Comparison of ENCODE assay signal across 8 cellular contexts in the genomic region with DNA sequence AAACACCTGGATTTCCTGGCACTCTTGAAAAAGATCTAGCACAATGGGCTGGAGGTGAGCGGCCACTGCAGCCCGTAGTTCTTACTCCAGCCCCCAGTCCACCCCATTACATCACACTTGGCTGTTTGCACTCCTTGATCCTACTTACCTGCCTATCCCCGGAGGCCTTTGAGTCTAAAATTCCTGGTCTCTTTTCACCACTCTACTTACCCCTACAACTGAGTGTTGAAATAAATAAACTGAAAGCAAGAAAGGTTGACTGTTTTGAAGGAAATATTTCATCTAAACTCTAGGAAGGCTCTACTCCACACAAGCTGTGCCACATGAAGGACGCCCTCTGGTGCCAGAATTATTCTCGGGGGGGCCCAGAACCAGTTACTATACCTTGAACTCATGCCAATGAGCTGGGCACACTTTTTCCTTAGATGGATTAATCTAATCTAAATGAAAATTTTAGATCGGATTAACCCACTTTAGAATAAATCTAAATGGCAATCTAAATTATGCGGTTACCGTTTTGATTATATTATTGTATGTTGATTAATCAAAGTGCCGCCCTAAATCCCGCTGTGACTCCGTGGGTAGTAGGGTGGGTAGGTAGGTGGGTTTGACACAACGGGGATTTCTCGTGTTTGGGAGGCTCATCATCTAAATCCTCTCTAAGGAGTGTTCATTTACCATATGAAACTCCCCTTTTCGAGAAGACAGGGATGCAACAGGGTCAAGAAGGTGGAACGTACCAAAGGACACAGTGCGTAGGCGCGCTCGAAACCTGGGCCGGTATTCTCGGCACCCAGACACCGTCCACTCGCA. TPM values are rescaled to one million over a fixed set of nuclear protein-coding genes. Genes with fewer than 3 reads are reported as not detected.
DNase-seq lines count a peak whose midpoint lies in the region; ATAC-seq and TF ChIP-seq lines count a peak whose summit lies in the region.

No MANE protein-coding gene starts in this region.

- peak; percentile 58 for TF ChIP-seq CTCF in CD4-positive, alpha-beta T cell (IDR thresholded peaks at IDR 0.05)
- TF ChIP-seq CTCF in HFF-Myc (IDR thresholded peaks at IDR 0.05; ENCODE audit: low read depth, low read length, missing control alignments) (peak; percentile 24), nephron (IDR thresholded peaks at IDR 0.05; ENCODE audit: unreplicated experiment in 3 of 3) (no peak), vagina (IDR thresholded peaks at IDR 0.05) (no peak)

- POLR2A ChIA-PET in CD4-positive, alpha-beta T cell (lab: Charles Lee), result interaction anchor here (0.6 to 5.6 kb wide), 59 partner anchors 10 to 1796 kb away, joined by 3 to 373 read pairs (median 4); partner anchors contain the start of genes ACLY, BECN1, CNP and DHX8

- peak overlapping the region; percentile 99 for H3K4me3 Mint-ChIP-seq in CD4-positive, alpha-beta T cell
- peak overlapping the region; percentile 94 for H3K4me3 Mint-ChIP-seq in activated CD8-positive, alpha-beta memory T cell treated with anti-CD3 and anti-CD28 coated beads, Interleukin-2, amount 10 ng/mL, durations not matched to agents 7 days and 5 days
- H3K4me3 Mint-ChIP-seq in nephron, result peak overlapping the region; percentile 97 to 98 (median 97)

- peak overlapping the region; percentile 100 for H3K27ac Mint-ChIP-seq in CD4-positive, alpha-beta T cell
- H3K27ac Mint-ChIP-seq in activated CD8-positive, alpha-beta memory T cell treated with anti-CD3 and anti-CD28 coated beads, Interleukin-2, amount 10 ng/mL, durations not matched to agents 7 days and 5 days, result peak overlapping the region; percentile 99
- peak overlapping the region; percentile 94 to 99 (median 99) for H3K27ac Mint-ChIP-seq in nephron

- H3K4me1 ChIP-seq in vagina, result peaks cover 30% of the 10 kb centered on the region

- H3K4me3 ChIP-seq in HFF-Myc (replicated peaks; ENCODE audit: low read depth, low read length), result peak overlapping the region; percentile 92
- H3K4me3 ChIP-seq in vagina, result peak overlapping the region; percentile 89 to 97

- peaks cover 6 to 36% of the 10 kb centered on the region in 2 donors for H3K36me3 ChIP-seq in vagina

- no peaks in the 10 kb centered on the region for H3K9me3 ChIP-seq in CD4-positive, alpha-beta T cell (ENCODE audit: control insufficient read depth, low read length)
- H3K9me3 ChIP-seq in vagina, result no peaks in the 10 kb centered on the region

- ATAC-seq in CD4-positive, alpha-beta T cell (ENCODE audit: poor library complexity), result peak; percentile 9
- ATAC-seq in activated CD8-positive, alpha-beta memory T cell treated with anti-CD3 and anti-CD28 coated beads, Interleukin-2, amount 10 ng/mL, durations not matched to agents 7 days and 5 days, result peak; percentile 4
- no peak for ATAC-seq in HG03025 (IDR thresholded peaks at IDR 0.05; ENCODE audit: low FRiP score, unreplicated experiment)

- peak; percentile 41 to 67 (median 56) for DNase-seq in CD4-positive, alpha-beta T cell
- DNase-seq in HFF-Myc (ENCODE audit: extremely low read depth, low read depth), result no peak
- DNase-seq in NCI-H345 (lab: John Stamatoyannopoulos, UW), result peak; percentile 58
- peak; percentile 77 for DNase-seq in activated CD8-positive, alpha-beta memory T cell treated with anti-CD3 and anti-CD28 coated beads, Interleukin-2, amount 10 ng/mL, durations not matched to agents 7 days and 5 days
- no peak for DNase-seq in epithelial cell of prostate (ENCODE audit: low read depth, low spot score)
- no peak for DNase-seq in vagina (ENCODE audit: extremely low spot score in 2 of 2)

- CTCF ChIA-PET in CD4-positive, alpha-beta T cell (lab: Charles Lee), result interaction anchor here (1.5 to 5.4 kb wide), 5 partner anchors 8 to 139 kb away, joined by 4 to 77 read pairs (median 33); no protein-coding TSS in a partner anchor
- CTCF ChIA-PET in activated CD8-positive, alpha-beta memory T cell treated with anti-CD3 and anti-CD28 coated beads, Interleukin-2, amount 10 ng/mL, durations not matched to agents 7 days and 5 days (lab: Charles Lee), result interaction anchor here (1.0 to 9.9 kb wide), 10 partner anchors 8 to 242 kb away, joined by 3 to 191 read pairs (median 5); partner anchors contain the start of gene ODAD4

- H3K36me3 Mint-ChIP-seq in CD4-positive, alpha-beta T cell (ENCODE audit: low read depth), result peaks cover 49% of the 10 kb centered on the region
- peaks cover 37% of the 10 kb centered on the region for H3K36me3 Mint-ChIP-seq in activated CD8-positive, alpha-beta memory T cell treated with anti-CD3 and anti-CD28 coated beads, Interleukin-2, amount 10 ng/mL, durations not matched to agents 7 days and 5 days
- H3K36me3 Mint-ChIP-seq in nephron (ENCODE audit: low read depth), result peaks cover 36% of the 10 kb centered on the region

- H3K27me3 ChIP-seq in CD4-positive, alpha-beta T cell (ENCODE audit: control insufficient read depth, insufficient read depth, low read length), result no peaks in the 10 kb centered on the region
- H3K27me3 ChIP-seq in vagina, result no peaks in the 10 kb centered on the region

- no peaks in the 10 kb centered on the region for H3K9me3 Mint-ChIP-seq in CD4-positive, alpha-beta T cell
- H3K9me3 Mint-ChIP-seq in activated CD8-positive, alpha-beta memory T cell treated with anti-CD3 and anti-CD28 coated beads, Interleukin-2, amount 10 ng/mL, durations not matched to agents 7 days and 5 days (ENCODE audit: low read depth), result no peaks in the 10 kb centered on the region
- H3K9me3 Mint-ChIP-seq in nephron, result no peaks in the 10 kb centered on the region

- peaks cover 49% of the 10 kb centered on the region for H3K4me1 Mint-ChIP-seq in CD4-positive, alpha-beta T cell (ENCODE audit: low read depth)
- H3K4me1 Mint-ChIP-seq in activated CD8-positive, alpha-beta memory T cell treated with anti-CD3 and anti-CD28 coated beads, Interleukin-2, amount 10 ng/mL, durations not matched to agents 7 days and 5 days, result peaks cover 31% of the 10 kb centered on the region
- peaks cover 15% of the 10 kb centered on the region for H3K4me1 Mint-ChIP-seq in nephron

- TF ChIP-seq POLR2A in vagina (IDR thresholded peaks at IDR 0.05), result no peak

- peak overlapping the region; percentile 100 for H3K27ac ChIP-seq in CD4-positive, alpha-beta T cell (ENCODE audit: low read depth, low read length)
- peak overlapping the region; percentile 99 for H3K27ac ChIP-seq in epithelial cell of prostate
- H3K27ac ChIP-seq in vagina, result peak overlapping the region; percentile 100

- H3K27me3 Mint-ChIP-seq in CD4-positive, alpha-beta T cell, result peaks cover 10% of the 10 kb centered on the region
- no peaks in the 10 kb centered on the region for H3K27me3 Mint-ChIP-seq in activated CD8-positive, alpha-beta memory T cell treated with anti-CD3 and anti-CD28 coated beads, Interleukin-2, amount 10 ng/mL, durations not matched to agents 7 days and 5 days
- peaks cover 7% of the 10 kb centered on the region for H3K27me3 Mint-ChIP-seq in nephron (ENCODE audit: low read depth)

- intact Hi-C loops in CD4-positive, alpha-beta T cell (cut with DNase I, micrococcal nuclease), result loop anchor here (1.0 to 10.0 kb wide), 4 partner anchors 9 to 1043 kb away; partner anchors contain the start of gene SMARCE1 (in 1 of the 2)
- intact Hi-C loops in vagina (cut with DNase I), result no loop called here

RNA-seq across cellular contexts. Expression of gene EIF1, which starts 0.7 kb away (rescaled TPM):
- total RNA-seq in CD4-positive, alpha-beta T cell, result 1,000 to 10,000 TPM; 3,351 to 3,391 TPM
- total RNA-seq in activated CD8-positive, alpha-beta memory T cell treated with anti-CD3 and anti-CD28 coated beads, Interleukin-2, amount 10 ng/mL, durations not matched to agents 7 days and 5 days, result 100 to 1,000 TPM; 593 to 900 TPM
- 204 TPM for total RNA-seq in vagina

RNA-seq across cellular contexts. Expression of gene GAST, which starts 24.1 kb away (rescaled TPM):
- not detected for total RNA-seq in CD4-positive, alpha-beta T cell
- not detected for total RNA-seq in activated CD8-positive, alpha-beta memory T cell treated with anti-CD3 and anti-CD28 coated beads, Interleukin-2, amount 10 ng/mL, durations not matched to agents 7 days and 5 days
- total RNA-seq in vagina, result not detected

RNA-seq across cellular contexts. Expression of gene HAP1, which starts 46.4 kb away (rescaled TPM):
- total RNA-seq in CD4-positive, alpha-beta T cell, result under 1 TPM in 1 of 2 experiments, not detected in 1; 0.11 TPM
- under 1 TPM; 0.15 to 0.19 TPM for total RNA-seq in activated CD8-positive, alpha-beta memory T cell treated with anti-CD3 and anti-CD28 coated beads, Interleukin-2, amount 10 ng/mL, durations not matched to agents 7 days and 5 days
- 1.2 TPM for total RNA-seq in vagina

Comparison
In these comparisons a context has a peak if more than half of its experiments do, and no peak if none do; other contexts are left out.
1. DNase-seq: peak in CD4-positive, alpha-beta T cell (10 of 10), NCI-H345 (single experiment) and activated CD8-positive, alpha-beta memory T cell treated with anti-CD3 and anti-CD28 coated beads, Interleukin-2, amount 10 ng/mL, durations not matched to agents 7 days and 5 days (single experiment); none in HFF-Myc (single experiment), epithelial cell of prostate (single experiment) and vagina (0 of 2).
2. CTCF ChIP-seq: peak in CD4-positive, alpha-beta T cell (single experiment) and HFF-Myc (single experiment); none in nephron (0 of 3) and vagina (0 of 3).
3. Peak in every context shown above with its lines, with median percentiles within 50 percentile points of each other: H3K27ac ChIP-seq, H3K27ac Mint-ChIP-seq and H3K4me3 Mint-ChIP-seq.